17 cellular contexts compared by ENCODE assay signal in the genomic region with DNA sequence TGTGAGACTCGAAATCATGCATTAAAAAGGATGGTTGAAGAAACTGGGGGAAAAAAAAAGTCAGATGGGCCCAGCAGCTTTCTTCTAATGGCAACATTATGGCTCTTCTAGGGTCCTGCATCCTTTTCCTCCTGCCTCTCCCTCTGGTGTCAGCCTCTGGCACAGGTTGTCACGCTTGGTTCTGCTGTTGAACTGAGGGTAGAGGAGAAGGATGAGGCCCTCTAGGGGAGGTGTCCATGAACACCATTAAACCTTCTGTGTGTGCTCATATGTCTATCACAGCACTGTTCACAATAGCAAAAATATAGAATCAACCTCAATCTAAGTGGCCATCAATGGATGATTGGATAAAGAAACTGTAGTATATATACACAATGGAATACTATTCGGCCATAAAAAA. TPM values are rescaled to one million over a fixed set of nuclear protein-coding genes. Genes with fewer than 3 reads are reported as not detected.
DNase-seq lines count a peak whose midpoint lies in the region; ATAC-seq and TF ChIP-seq lines count a peak whose summit lies in the region.
"Had no signal": no experiment of that assay in that cellular context is flagged by ENCODE, and none has a peak within 500 bp of the region (broad histone marks: within the 10 kb centered on the region; RNA-seq: fewer than 3 reads in every experiment).

No MANE protein-coding gene starts in this region.

- H3K27ac ChIP-seq in GM23338 (ENCODE audit: low read depth) (no peak overlapping the region), OCI-LY7 (ENCODE audit: low read depth, low read length, poor library complexity, severe bottlenecking) (no peak overlapping the region)
- H3K27ac ChIP-seq: cardiac muscle cell, thoracic aorta had no signal

- no peaks in the 10 kb centered on the region for H3K9me3 ChIP-seq in Caco-2
- H3K9me3 ChIP-seq in OCI-LY7 (ENCODE audit: low read length) = no peaks in the 10 kb centered on the region
- H3K9me3 ChIP-seq: thoracic aorta had no signal

- no peak overlapping the region for H3K4me2 ChIP-seq in GM23338
- H3K4me2 ChIP-seq in OCI-LY7 (ENCODE audit: low read length) = no peak overlapping the region

- H2AFZ ChIP-seq in GM23338 (no peak overlapping the region), OCI-LY7 (ENCODE audit: low read length) (no peak overlapping the region)

- H3K4me1 ChIP-seq in Caco-2 (peaks cover 9% of the 10 kb centered on the region), GM23338 (ENCODE audit: insufficient read depth) (peaks cover 20% of the 10 kb centered on the region), OCI-LY7 (ENCODE audit: insufficient read depth, low read length, poor library complexity, severe bottlenecking) (no peaks in the 10 kb centered on the region)

- H3K4me3 Mint-ChIP-seq in Caco-2 (ENCODE audit: unreplicated experiment) = no peak overlapping the region
- no peak overlapping the region for H3K4me3 Mint-ChIP-seq in GM23338
- H3K4me3 Mint-ChIP-seq: CD4-positive, alpha-beta T cell had no signal

- H3K27me3 Mint-ChIP-seq in Caco-2 (ENCODE audit: insufficient read depth, unreplicated experiment) (no peaks in the 10 kb centered on the region), GM23338 (ENCODE audit: insufficient read depth, low read depth, poor library complexity) (peaks cover 9% of the 10 kb centered on the region)
- H3K27me3 Mint-ChIP-seq: CD4-positive, alpha-beta T cell had no signal

- H4K20me1 ChIP-seq in GM23338 (replicated peaks; ENCODE audit: insufficient read depth) (no peaks in the 10 kb centered on the region), OCI-LY7 (ENCODE audit: insufficient read depth, low read length) (no peaks in the 10 kb centered on the region)

- BruUV-seq in Caco-2 (replicated peaks; lab: Mats Ljungman, UMichigan) (no TSS peak), OCI-LY7 (replicated peaks; lab: Mats Ljungman, UMichigan) (no TSS peak)

- H3K36me3 ChIP-seq in Caco-2 (ENCODE audit: control insufficient read depth, insufficient read depth, low read length) = no peaks in the 10 kb centered on the region
- H3K36me3 ChIP-seq in GM23338 (ENCODE audit: insufficient read depth) = no peaks in the 10 kb centered on the region
- no peaks in the 10 kb centered on the region for H3K36me3 ChIP-seq in OCI-LY7 (ENCODE audit: insufficient read depth, low read length)
- H3K36me3 ChIP-seq: cardiac muscle cell, thoracic aorta had no signal

- DNase-seq in Caco-2 = peak; percentile 76 to 78
- DNase-seq in GM23338 (ENCODE audit: low spot score) = peak; percentile 64
- DNase-seq in OCI-LY7 (ENCODE audit: low spot score) = peak; percentile 22
- no peak for DNase-seq in epithelial cell of esophagus (ENCODE audit: low read depth)
- no peak for DNase-seq in NCI-H128 (lab: John Stamatoyannopoulos, UW; ENCODE audit: unreplicated experiment)
- no peak for DNase-seq in ACHN
- no peak for DNase-seq in cardiac septum (ENCODE audit: low spot score)
- DNase-seq: CD4-positive, alpha-beta T cell; GOT3; hippocampal formation; NCI-H1105 treated with DMSO at 0.1 percent for 48 hours; NCI-H774; nucleus accumbens; small intestine had no signal

- intact Hi-C loops in Caco-2 (cut with micrococcal nuclease; ENCODE audit: unreplicated experiment) (no loop called here), OCI-LY7 (cut with micrococcal nuclease; ENCODE audit: unreplicated experiment) (no loop called here), cardiac septum (cut with DNase I) (no loop called here)

- no peaks in the 10 kb centered on the region for H3K36me3 Mint-ChIP-seq in Caco-2 (ENCODE audit: insufficient read depth, unreplicated experiment)
- H3K36me3 Mint-ChIP-seq in GM23338 (ENCODE audit: low read depth) = no peaks in the 10 kb centered on the region

- H3K4me3 ChIP-seq in Caco-2 (ENCODE audit: low read depth, low read length) (no peak overlapping the region), GM23338 (no peak overlapping the region), OCI-LY7 (ENCODE audit: low read depth, low read length, poor library complexity, severe bottlenecking) (no peak overlapping the region), epithelial cell of esophagus (ENCODE audit: low read length) (no peak overlapping the region)
- H3K4me3 ChIP-seq: cardiac muscle cell, thoracic aorta had no signal

- H3K4me1 Mint-ChIP-seq in Caco-2 (ENCODE audit: low read depth, unreplicated experiment) (peaks cover 15% of the 10 kb centered on the region), GM23338 (peaks cover 32% of the 10 kb centered on the region)

- peaks cover 3% of the 10 kb centered on the region; the same call in 1 of the 2 replicates for H3F3A ChIP-seq in GM23338 (replicated peaks; ENCODE audit: low read depth)

- no peak overlapping the region for H3K27ac Mint-ChIP-seq in Caco-2 (ENCODE audit: unreplicated experiment)
- H3K27ac Mint-ChIP-seq in GM23338 = no peak overlapping the region
- H3K27ac Mint-ChIP-seq: CD4-positive, alpha-beta T cell had no signal

- H3K9me2 ChIP-seq in GM23338 (ENCODE audit: insufficient read depth) (no peaks in the 10 kb centered on the region), OCI-LY7 (ENCODE audit: insufficient read depth, low read length) (no peaks in the 10 kb centered on the region)

- peak; percentile 8; the same call in 2 of the 3 replicates for ATAC-seq in GM23338
- no peak for ATAC-seq in GM21529 (IDR thresholded peaks at IDR 0.05; ENCODE audit: unreplicated experiment)

- POLR2A ChIA-PET in Caco-2 (lab: Charles Lee) = no interaction called here
- POLR2A ChIA-PET in OCI-LY7 (lab: Charles Lee) = interaction anchor here (0.6 kb wide), 2 partner anchors 52 to 615 kb away, joined by 3 read pairs; no protein-coding TSS in a partner anchor

- H3K27me3 ChIP-seq in Caco-2 (replicated peaks; ENCODE audit: control insufficient read depth, insufficient read depth, low read length) (no peaks in the 10 kb centered on the region), GM23338 (ENCODE audit: insufficient read depth) (no peaks in the 10 kb centered on the region)
- H3K27me3 ChIP-seq: cardiac muscle cell had no signal

- in situ Hi-C loops in ACHN (cut with HindIII; ENCODE audit: low pct_ligation_motif_present, low pct_unique_long_range_greater_than_20kb, low sequenced_read_pairs) = no loop called here

- TF ChIP-seq CTCF in Caco-2 (IDR thresholded peaks at IDR 0.05; ENCODE audit: insufficient read depth in 1 of 2, low read depth in 1 of 2, low read length in 1 of 2, severe bottlenecking in 1 of 2, unreplicated experiment in 1 of 2) (peak; percentile 74 to 84), GM23338 (conservative IDR thresholded peaks at IDR 0.05; ENCODE audit: low read depth in 2 of 2) (peak; percentile 50 to 53), OCI-LY7 (conservative IDR thresholded peaks at IDR 0.05; ENCODE audit: low read length) (peak; percentile 65), epithelial cell of esophagus (IDR thresholded peaks at IDR 0.05; ENCODE audit: insufficient read depth, low read depth, low read length, missing control alignments) (peak; percentile 5)

- H3K79me2 ChIP-seq in GM23338 (replicated peaks; ENCODE audit: insufficient read depth) (no peaks in the 10 kb centered on the region), OCI-LY7 (ENCODE audit: insufficient read depth, low read depth, low read length) (no peaks in the 10 kb centered on the region)

- no peaks in the 10 kb centered on the region for H3K9me3 Mint-ChIP-seq in Caco-2 (ENCODE audit: unreplicated experiment)
- no peaks in the 10 kb centered on the region for H3K9me3 Mint-ChIP-seq in GM23338
- H3K9me3 Mint-ChIP-seq: CD4-positive, alpha-beta T cell had no signal

- CTCF ChIA-PET in Caco-2 (lab: Charles Lee) (interaction anchor here (0.6 to 1.0 kb wide), 2 partner anchors 10 to 1124 kb away, joined by 3 read pairs; no protein-coding TSS in a partner anchor), OCI-LY7 (lab: Charles Lee; ENCODE audit: unreplicated experiment) (no interaction called here)

RNA-seq across cellular contexts. Expression of a gene that starts 36.0 kb away (rescaled TPM):
- total RNA-seq in Caco-2 (2022) (37.8 and 42.6 TPM in 2 replicates), OCI-LY7 (2022) (30.3 and 33.1 TPM in 2 replicates), cardiac septum (8.3 TPM)
- total RNA-seq in GM23338 (2014; rRNA removed; shearing (Covaris generic)) = 17.6 and 24.8 TPM in 2 replicates
- polyA plus RNA-seq in GM23338 (2016; fragmentation: Nextera tagmentation; extraction: Ambion mirVana) = 13.4 and 17.0 TPM in 2 replicates
- total RNA-seq in OCI-LY7 (2014; rRNA removed; shearing (Covaris generic)) = 28.6 and 34.1 TPM in 2 replicates

RNA-seq across cellular contexts. Expression of a gene that starts 51.1 kb away (rescaled TPM):
- total RNA-seq in Caco-2 (2022) (168 and 194 TPM in 2 replicates), OCI-LY7 (2022) (56.4 and 67.5 TPM in 2 replicates), cardiac septum (24.8 TPM)
- total RNA-seq in GM23338 (2014; rRNA removed; shearing (Covaris generic)) = 52.0 and 96.7 TPM in 2 replicates
- polyA plus RNA-seq in GM23338 (2016; fragmentation: Nextera tagmentation; extraction: Ambion mirVana) = 46.8 and 55.4 TPM in 2 replicates
- total RNA-seq in OCI-LY7 (2014; rRNA removed; shearing (Covaris generic)) = 57.4 and 65.0 TPM in 2 replicates

RNA-seq across cellular contexts. Expression of a gene that starts 54.9 kb away (rescaled TPM):
- 1.5 and 2.5 TPM in 2 replicates for total RNA-seq in Caco-2 (2022)
- 0.16 and 0.35 TPM in 2 replicates for total RNA-seq in GM23338 (2014; rRNA removed; shearing (Covaris generic))
- 0.18 TPM in 1 of 2 replicates, not detected in the other for polyA plus RNA-seq in GM23338 (2016; fragmentation: Nextera tagmentation; extraction: Ambion mirVana)
- total RNA-seq in OCI-LY7 (2014; rRNA removed; shearing (Covaris generic)) = not detected in 2 replicates
- not detected in 2 replicates for total RNA-seq in OCI-LY7 (2022)
- total RNA-seq in cardiac septum = not detected
- total RNA-seq: cardiac muscle cell; CD4-positive, alpha-beta T cell; thoracic aorta had no signal
- polyA plus RNA-seq: cardiac muscle cell had no signal

Comparison
In these comparisons a context has a peak if more than half of its experiments do, and no peak if none do; other contexts are left out.
1. DNase-seq: peak in Caco-2 (2 of 2), GM23338 (single experiment) and OCI-LY7 (single experiment); none in epithelial cell of esophagus (single experiment), NCI-H128 (single experiment), ACHN (single experiment) and cardiac septum (single experiment).
2. CTCF ChIP-seq: peak in every context shown above with its lines; median percentile 79 in Caco-2; 65 in OCI-LY7; 52 in GM23338; 5 in epithelial cell of esophagus.